ENCODE assay signal across 8 cellular contexts in the genomic region with DNA sequence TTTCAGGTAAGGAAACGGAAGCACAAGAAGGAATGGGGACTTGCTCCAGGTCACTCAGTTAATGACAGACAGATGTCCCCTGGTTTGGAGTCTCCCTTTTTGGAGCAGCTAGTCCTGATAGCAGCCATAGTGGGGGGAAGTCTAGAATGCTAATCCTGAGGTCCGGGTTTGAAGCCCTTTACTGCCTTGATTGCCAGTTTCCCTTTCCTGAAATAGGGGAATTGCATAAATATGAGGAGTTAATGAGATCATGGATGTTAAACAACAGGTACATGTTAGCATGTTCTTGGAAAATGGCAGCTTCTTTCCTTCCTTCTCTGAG. TPM values are rescaled to one million over a fixed set of nuclear protein-coding genes. Genes with fewer than 3 reads are reported as not detected.
DNase-seq lines count a peak whose midpoint lies in the region; ATAC-seq, FAIRE-seq and TF ChIP-seq lines count a peak whose summit lies in the region.

No MANE protein-coding gene starts in this region.

- no peaks in the 10 kb centered on the region for H3K9me3 Mint-ChIP-seq in H9

- H3K18ac ChIP-seq in H9 (ENCODE audit: insufficient read length, low read depth, low read length), result no peak overlapping the region

- H3K4me1 ChIP-seq in H9 (ENCODE audit: insufficient read depth, low read length) (peaks cover 3% of the 10 kb centered on the region; the same call in 1 of the 2 replicates), heart right ventricle (peaks cover 3 to 21% (median 12%) of the 10 kb centered on the region in 9 donors), skeletal muscle tissue (ENCODE audit: control insufficient read depth in 3 of 3, insufficient read depth in 3 of 3, low read length in 3 of 3) (peaks cover 14 to 19% (median 18%) of the 10 kb centered on the region in 3 donors)

- no peaks in the 10 kb centered on the region for H3K79me1 ChIP-seq in H9 (ENCODE audit: insufficient read depth, low read depth, low read length, poor library complexity, severe bottlenecking)

- peak overlapping the region; percentile 92 for H3K4me3 ChIP-seq in WI38 (ENCODE audit: low read depth, low read length)
- H3K4me3 ChIP-seq in heart right ventricle, result peak overlapping the region; percentile 43 to 82 (median 70)
- peak overlapping the region; percentile 72 to 87 (median 83) for H3K4me3 ChIP-seq in skeletal muscle tissue (ENCODE audit: low read length in 3 of 3)

- no peak overlapping the region for H3K56ac ChIP-seq in H9 (ENCODE audit: insufficient read length, low read depth, low read length)

- H4K20me1 ChIP-seq in H9 (ENCODE audit: control insufficient read depth, insufficient read depth, insufficient read length), result no peaks in the 10 kb centered on the region

- peaks cover 16 to 18% of the 10 kb centered on the region in 2 experiments for H3K4me1 Mint-ChIP-seq in H9

- DNase-seq in H9, result no peak
- DNase-seq in heart right ventricle, result no peak
- DNase-seq in NCI-H1105 (lab: John Stamatoyannopoulos, UW), result no peak
- no peak for DNase-seq in effector CD8-positive, alpha-beta T cell (lab: John Stamatoyannopoulos, UW)
- no peak for DNase-seq in urothelium cell line (ENCODE audit: low spot score)

- H4K91ac ChIP-seq in H9 (ENCODE audit: insufficient read length, low read depth, low read length), result no peak overlapping the region

- peaks cover 1 to 3% (median 2%) of the 10 kb centered on the region in 3 experiments; a peak in 4 of 7 replicates for H3K36me3 Mint-ChIP-seq in H9 (ENCODE audit: insufficient read depth in 1 of 3, low read depth in 3 of 3)

- no peak overlapping the region for H2AK5ac ChIP-seq in H9 (ENCODE audit: insufficient read length, low read length)

- H2BK15ac ChIP-seq in H9 (ENCODE audit: low read depth, low read length), result no peak overlapping the region

- H3K4me2 ChIP-seq in H9 (ENCODE audit: insufficient read depth, insufficient read length, low read length), result peak overlapping the region; percentile 83

- no peak for TF ChIP-seq CTCF in H9 (conservative IDR thresholded peaks at IDR 0.05)
- no peak for TF ChIP-seq CTCF in WI38 (IDR thresholded peaks at IDR 0.05; ENCODE audit: low read depth, low read length)
- no peak for TF ChIP-seq CTCF in heart right ventricle (IDR thresholded peaks at IDR 0.05)

- no peak overlapping the region for H3K23ac ChIP-seq in H9 (ENCODE audit: insufficient read length, low read depth, low read length)

- H3K9ac ChIP-seq in H9 (ENCODE audit: extremely low read depth, insufficient read length, low read length), result no peak overlapping the region
- H3K9ac ChIP-seq in skeletal muscle tissue (ENCODE audit: low read depth in 1 of 3, low read length in 3 of 3), result peak overlapping the region; percentile 36 to 97 (median 91)

- H3K14ac ChIP-seq in H9 (ENCODE audit: insufficient read depth, low read length), result no peak overlapping the region

- H2BK20ac ChIP-seq in H9 (ENCODE audit: low read depth, low read length, poor library complexity, severe bottlenecking), result no peak overlapping the region

- peak in 2 of 8 donors; percentile 2 to 27 for ATAC-seq in heart right ventricle
- ATAC-seq in GM18909 (IDR thresholded peaks at IDR 0.05; ENCODE audit: poor library complexity, unreplicated experiment), result no peak

- peak overlapping the region; percentile 91 to 95 for H3K4me3 Mint-ChIP-seq in H9

- no peak overlapping the region for H2BK5ac ChIP-seq in H9 (ENCODE audit: insufficient read length, low read length)

- H2BK120ac ChIP-seq in H9 (ENCODE audit: low read depth, low read length, poor library complexity, severe bottlenecking), result no peak overlapping the region

- no peak overlapping the region for H2BK12ac ChIP-seq in H9 (ENCODE audit: insufficient read length, low read depth, low read length)

- H3K23me2 ChIP-seq in H9 (ENCODE audit: insufficient read length, low read depth, low read length, poor library complexity, severe bottlenecking), result no peaks in the 10 kb centered on the region

- no CpG with 5 or more reads among the region's 2 CpGs for WGBS in H9 (ENCODE audit: extremely low coverage, insufficient read length, low lambda C conversion rate)
- WGBS in heart right ventricle, 2 donors, result 11 to 25% methylated on average over 2 of the region's 2 CpGs

- no peak overlapping the region for H4K5ac ChIP-seq in H9 (ENCODE audit: insufficient read length, low read depth, low read length)

- peak overlapping the region; percentile 1 for H2AFZ ChIP-seq in H9 (ENCODE audit: low read length)

- no peak overlapping the region for H4K8ac ChIP-seq in H9 (replicated peaks; ENCODE audit: insufficient read length, low read depth, low read length)

- H3T11ph ChIP-seq in H9 (ENCODE audit: low read length), result no peak overlapping the region

- no peak overlapping the region for H3K4ac ChIP-seq in H9 (ENCODE audit: low read depth, low read length)

- no peaks in the 10 kb centered on the region for H3K9me3 ChIP-seq in H9 (ENCODE audit: control insufficient read depth, low read depth, low read length)
- no peaks in the 10 kb centered on the region for H3K9me3 ChIP-seq in heart right ventricle
- H3K9me3 ChIP-seq in skeletal muscle tissue (ENCODE audit: control insufficient read depth in 3 of 3, low read length in 3 of 3), result no peaks in the 10 kb centered on the region

- no peaks in the 10 kb centered on the region for H3K79me2 ChIP-seq in H9 (ENCODE audit: insufficient read depth, low read length)

- H3K27me3 ChIP-seq in H9 (ENCODE audit: insufficient read depth, low read length), result no peaks in the 10 kb centered on the region
- H3K27me3 ChIP-seq in heart right ventricle, result no peaks in the 10 kb centered on the region
- no peaks in the 10 kb centered on the region for H3K27me3 ChIP-seq in skeletal muscle tissue (ENCODE audit: control insufficient read depth in 3 of 3, insufficient read depth in 3 of 3, low read length in 3 of 3)

- H3K27me3 Mint-ChIP-seq in H9 (ENCODE audit: low read depth), result peaks cover 5% of the 10 kb centered on the region

- FAIRE-seq in urothelium cell line (lab: Jason Lieb, UNC), result no peak

- H3K36me3 ChIP-seq in heart right ventricle (peaks cover 0 to 10% (median 6%) of the 10 kb centered on the region in 9 donors), skeletal muscle tissue (ENCODE audit: control insufficient read depth in 3 of 3, insufficient read depth in 3 of 3, low read length in 3 of 3) (peaks cover 5 to 7% (median 5%) of the 10 kb centered on the region in 3 donors)

- H3K27ac ChIP-seq in H9 (ENCODE audit: insufficient read length, low read depth, low read length), result no peak overlapping the region
- peak overlapping the region; percentile 75 to 97 (median 89) for H3K27ac ChIP-seq in heart right ventricle
- peak overlapping the region; percentile 88 for H3K27ac ChIP-seq in skeletal muscle tissue (ENCODE audit: low read depth, low read length)

- peak overlapping the region in 1 of 3 experiments; percentile 90; a peak in 2 of 7 replicates for H3K27ac Mint-ChIP-seq in H9

- intact Hi-C loops in heart right ventricle (cut with DNase I), result loop anchor here in 6 of 10 donors (5.0 to 10.0 kb wide), 4 partner anchors 127 to 261 kb away; a partner anchor contains a TSS

RNA-seq across cellular contexts. Expression of a gene that starts 0.3 kb away (rescaled TPM):
- total RNA-seq in H9 (2021), result 19.5 and 21.1 TPM in 2 replicates
- total RNA-seq in heart right ventricle, result 1 to 10 TPM; 2.6 to 7.3 (median 4.7) TPM
- 1 to 10 TPM; 2.3 TPM for polyA plus RNA-seq in heart right ventricle
- 3.1 TPM for total RNA-seq in skeletal muscle tissue

RNA-seq across cellular contexts. Expression of a gene that starts 46.5 kb away (rescaled TPM):
- total RNA-seq in H9 (2021) (39.9 and 41.5 TPM in 2 replicates), heart right ventricle (100 to 1,000 TPM in 3 of 10 donors, 10 to 100 TPM in 7; 75.9 to 116 (median 98.7) TPM), skeletal muscle tissue (44.9 TPM)
- polyA plus RNA-seq in heart right ventricle, result 10 to 100 TPM; 38.9 to 45.9 TPM
